11 cellular contexts compared by ENCODE assay signal in the genomic region with DNA sequence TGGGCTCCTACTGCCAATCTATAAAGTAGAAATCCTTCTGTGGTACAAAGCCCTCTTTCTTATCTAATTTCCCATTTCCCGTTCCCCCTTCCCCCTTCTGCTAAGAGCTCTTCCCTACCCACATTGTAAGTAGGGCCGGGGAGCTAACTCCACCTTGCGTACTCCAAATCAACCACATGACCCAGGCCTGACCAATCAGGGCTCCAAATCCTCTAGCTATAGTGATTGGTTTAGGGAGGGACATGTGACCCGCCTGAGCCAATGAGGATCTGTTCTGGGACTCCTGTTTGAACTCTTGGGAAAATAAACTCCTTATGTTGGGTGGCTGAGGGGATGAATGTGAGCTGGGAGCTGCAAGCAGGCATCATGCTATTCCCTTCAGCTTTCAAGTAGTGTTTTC. TPM values are rescaled to one million over a fixed set of nuclear protein-coding genes. Genes with fewer than 3 reads are reported as not detected.
DNase-seq lines count a peak whose midpoint lies in the region; ATAC-seq, FAIRE-seq and TF ChIP-seq lines count a peak whose summit lies in the region.
"Had no signal": no experiment of that assay in that cellular context is flagged by ENCODE, and none has a peak within 500 bp of the region (broad histone marks: within the 10 kb centered on the region; RNA-seq: fewer than 3 reads in every experiment).

No MANE protein-coding gene starts in this region.

- WGBS in hepatocyte (ENCODE audit: low lambda C conversion rate, missing lambda C conversion rate), result 84% methylated on average over 4 of the region's 4 CpGs

- no peaks in the 10 kb centered on the region for H3K9me3 Mint-ChIP-seq in CD4-positive, alpha-beta T cell
- H3K9me3 Mint-ChIP-seq in brain, result peaks cover 0 to 3% (median 0%) of the 10 kb centered on the region in 5 experiments

- H3K4me1 ChIP-seq in DND-41 (ENCODE audit: insufficient read depth, low read length) (no peaks in the 10 kb centered on the region), hepatocyte (ENCODE audit: insufficient read depth) (no peaks in the 10 kb centered on the region)

- peaks cover 3% of the 10 kb centered on the region for H4K20me1 ChIP-seq in DND-41 (ENCODE audit: insufficient read depth, low read length)
- H4K20me1 ChIP-seq in hepatocyte (ENCODE audit: insufficient read depth, poor library complexity, severe bottlenecking), result no peaks in the 10 kb centered on the region

- no peak for TF ChIP-seq POLR2A in GM12892 (IDR thresholded peaks at IDR 0.05; ENCODE audit: low read depth, low read length)

- no peak overlapping the region for H3K27ac ChIP-seq in CD4-positive, alpha-beta T cell (ENCODE audit: low read depth, low read length)
- H3K27ac ChIP-seq in DND-41 (ENCODE audit: low read length) (no peak overlapping the region), hepatocyte (no peak overlapping the region)

- no peaks in the 10 kb centered on the region for H3K9me2 ChIP-seq in hepatocyte (replicated peaks; ENCODE audit: insufficient read depth)

- H2AFZ ChIP-seq in DND-41 (ENCODE audit: low read depth, low read length), result no peak overlapping the region; the same call in 1 of the 2 replicates
- H2AFZ ChIP-seq in hepatocyte, result no peak overlapping the region

- POLR2A ChIA-PET in CD4-positive, alpha-beta T cell (lab: Charles Lee), result no interaction called here

- no peak for DNase-seq in CD4-positive, alpha-beta T cell
- DNase-seq in DND-41 (peak; percentile 44), NCI-H774 (lab: John Stamatoyannopoulos, UW) (peak; percentile 39), islet precursor cell (no peak), GM12892 (ENCODE audit: insufficient read length) (no peak), hepatocyte (ENCODE audit: low spot score) (no peak)
- DNase-seq: NCI-H2029 treated with DMSO at 0.1 percent for 48 hours had no signal

- H3K79me2 ChIP-seq in DND-41 (ENCODE audit: insufficient read depth, low read length) (no peaks in the 10 kb centered on the region), hepatocyte (no peaks in the 10 kb centered on the region)

- intact Hi-C loops in CD4-positive, alpha-beta T cell (cut with DNase I, micrococcal nuclease), result no loop called here

- H3K27me3 Mint-ChIP-seq in CD4-positive, alpha-beta T cell, result peaks cover 37% of the 10 kb centered on the region
- H3K27me3 Mint-ChIP-seq in brain, result peaks cover 4% of the 10 kb centered on the region

- no peaks in the 10 kb centered on the region for H3K9me3 ChIP-seq in CD4-positive, alpha-beta T cell (ENCODE audit: control insufficient read depth, low read length)
- H3K9me3 ChIP-seq in DND-41 (ENCODE audit: insufficient read depth, low read length, severe bottlenecking), result no peaks in the 10 kb centered on the region
- no peaks in the 10 kb centered on the region for H3K9me3 ChIP-seq in hepatocyte (ENCODE audit: low read depth)
- H3K9me3 ChIP-seq: thoracic aorta had no signal

- peaks cover 5% of the 10 kb centered on the region for H3K4me1 Mint-ChIP-seq in CD4-positive, alpha-beta T cell (ENCODE audit: low read depth)
- peaks cover 8% of the 10 kb centered on the region for H3K4me1 Mint-ChIP-seq in brain

- H3K4me3 Mint-ChIP-seq in CD4-positive, alpha-beta T cell, result no peak overlapping the region
- no peak overlapping the region for H3K4me3 Mint-ChIP-seq in brain

- no peak for FAIRE-seq in GM12892 (lab: Jason Lieb, UNC)

- no peak for TF ChIP-seq CTCF in CD4-positive, alpha-beta T cell (IDR thresholded peaks at IDR 0.05)
- no peak for TF ChIP-seq CTCF in DND-41 (IDR thresholded peaks at IDR 0.05; ENCODE audit: borderline replicate concordance, extremely low read depth, low read length, poor library complexity, severe bottlenecking)
- TF ChIP-seq CTCF in brain (conservative IDR thresholded peaks at IDR 0.05), result no peak
- no peak for TF ChIP-seq CTCF in hepatocyte (IDR thresholded peaks at IDR 0.05; ENCODE audit: poor library complexity)

- H3K4me2 ChIP-seq in DND-41 (ENCODE audit: insufficient read depth, low read length) (no peak overlapping the region), hepatocyte (no peak overlapping the region)

- no peak overlapping the region for H3K9ac ChIP-seq in DND-41 (ENCODE audit: low read depth, low read length)

- CTCF ChIA-PET in CD4-positive, alpha-beta T cell (lab: Charles Lee), result no interaction called here

- peak; percentile 48 for ATAC-seq in CD4-positive, alpha-beta T cell (ENCODE audit: poor library complexity)
- peak; percentile 73; the same call in 2 of the 3 replicates for ATAC-seq in DND-41 (ENCODE audit: insufficient read depth, low read depth)

- H3K36me3 ChIP-seq in DND-41 (ENCODE audit: insufficient read depth, low read length), result no peaks in the 10 kb centered on the region
- H3K36me3 ChIP-seq in hepatocyte (replicated peaks; ENCODE audit: insufficient read depth, low read depth), result no peaks in the 10 kb centered on the region
- H3K36me3 ChIP-seq: thoracic aorta had no signal

- no peaks in the 10 kb centered on the region for H3K36me3 Mint-ChIP-seq in CD4-positive, alpha-beta T cell (ENCODE audit: low read depth)
- no peaks in the 10 kb centered on the region for H3K36me3 Mint-ChIP-seq in brain

- H3K27me3 ChIP-seq in CD4-positive, alpha-beta T cell (ENCODE audit: control insufficient read depth, insufficient read depth, low read length), result no peaks in the 10 kb centered on the region
- H3K27me3 ChIP-seq in DND-41 (ENCODE audit: insufficient read depth, low read length, poor library complexity) (peaks cover 8% of the 10 kb centered on the region), hepatocyte (no peaks in the 10 kb centered on the region)

- no peak overlapping the region for H3K27ac Mint-ChIP-seq in CD4-positive, alpha-beta T cell
- peak overlapping the region in 3 of 5 experiments; percentile 11 to 15 (median 15) for H3K27ac Mint-ChIP-seq in brain

- H3K4me3 ChIP-seq in DND-41 (ENCODE audit: low read depth in 1 of 2, low read length in 2 of 2) (no peak overlapping the region), hepatocyte (no peak overlapping the region)
- H3K4me3 ChIP-seq: thoracic aorta had no signal

RNA-seq across cellular contexts. Expression of a gene that starts 40.9 kb away (rescaled TPM):
- total RNA-seq in CD4-positive, alpha-beta T cell, result under 1 TPM; 0.41 to 0.50 TPM
- polyA plus RNA-seq in brain (ENCODE audit: insufficient read depth, low read depth, low replicate concordance), result not detected
- polyA plus RNA-seq in GM12892 (2012; ENCODE audit: missing spikeins), result not detected
- 0.64 and 0.90 TPM in 2 replicates for total RNA-seq in hepatocyte
- 0.32 and 0.33 TPM in 2 replicates for polyA plus RNA-seq in hepatocyte

RNA-seq across cellular contexts. Expression of a gene that starts 56.0 kb away (rescaled TPM):
- not detected for total RNA-seq in CD4-positive, alpha-beta T cell
- not detected for polyA plus RNA-seq in brain (ENCODE audit: insufficient read depth, low read depth, low replicate concordance)
- polyA plus RNA-seq in GM12892 (2012; ENCODE audit: missing spikeins), result not detected
- not detected in 2 replicates for total RNA-seq in hepatocyte
- polyA plus RNA-seq in hepatocyte, result not detected in 2 replicates
- total RNA-seq: fibroblast of villous mesenchyme, mononuclear cell had no signal

Comparison
In these comparisons a context has a peak if more than half of its experiments do, and no peak if none do; other contexts are left out.
1. DNase-seq: peak in DND-41 (single experiment) and NCI-H774 (single experiment); none in CD4-positive, alpha-beta T cell (0 of 10), islet precursor cell (single experiment), GM12892 (single experiment) and hepatocyte (single experiment).